1 cellular context compared by ENCODE assay signal in genomic region chr3:16264708-16265454, GRCh38.
TF ChIP-seq lines count a peak whose summit lies in the region.

Gene DPH3, minus strand, starts transcription at chr3:16264943. Its CDS starts 67 bp downstream, at chr3:16264876.
Gene OXNAD1, plus strand, starts transcription at chr3:16265212. Its CDS starts 5,741 bp downstream, at chr3:16270953.

TF ChIP-seq in HepG2, 621 proteins besides CTCF, POLR2A, EP300 and RAD21 (continued from another document and continues in another):
- TF ChIP-seq, protein P1, sequence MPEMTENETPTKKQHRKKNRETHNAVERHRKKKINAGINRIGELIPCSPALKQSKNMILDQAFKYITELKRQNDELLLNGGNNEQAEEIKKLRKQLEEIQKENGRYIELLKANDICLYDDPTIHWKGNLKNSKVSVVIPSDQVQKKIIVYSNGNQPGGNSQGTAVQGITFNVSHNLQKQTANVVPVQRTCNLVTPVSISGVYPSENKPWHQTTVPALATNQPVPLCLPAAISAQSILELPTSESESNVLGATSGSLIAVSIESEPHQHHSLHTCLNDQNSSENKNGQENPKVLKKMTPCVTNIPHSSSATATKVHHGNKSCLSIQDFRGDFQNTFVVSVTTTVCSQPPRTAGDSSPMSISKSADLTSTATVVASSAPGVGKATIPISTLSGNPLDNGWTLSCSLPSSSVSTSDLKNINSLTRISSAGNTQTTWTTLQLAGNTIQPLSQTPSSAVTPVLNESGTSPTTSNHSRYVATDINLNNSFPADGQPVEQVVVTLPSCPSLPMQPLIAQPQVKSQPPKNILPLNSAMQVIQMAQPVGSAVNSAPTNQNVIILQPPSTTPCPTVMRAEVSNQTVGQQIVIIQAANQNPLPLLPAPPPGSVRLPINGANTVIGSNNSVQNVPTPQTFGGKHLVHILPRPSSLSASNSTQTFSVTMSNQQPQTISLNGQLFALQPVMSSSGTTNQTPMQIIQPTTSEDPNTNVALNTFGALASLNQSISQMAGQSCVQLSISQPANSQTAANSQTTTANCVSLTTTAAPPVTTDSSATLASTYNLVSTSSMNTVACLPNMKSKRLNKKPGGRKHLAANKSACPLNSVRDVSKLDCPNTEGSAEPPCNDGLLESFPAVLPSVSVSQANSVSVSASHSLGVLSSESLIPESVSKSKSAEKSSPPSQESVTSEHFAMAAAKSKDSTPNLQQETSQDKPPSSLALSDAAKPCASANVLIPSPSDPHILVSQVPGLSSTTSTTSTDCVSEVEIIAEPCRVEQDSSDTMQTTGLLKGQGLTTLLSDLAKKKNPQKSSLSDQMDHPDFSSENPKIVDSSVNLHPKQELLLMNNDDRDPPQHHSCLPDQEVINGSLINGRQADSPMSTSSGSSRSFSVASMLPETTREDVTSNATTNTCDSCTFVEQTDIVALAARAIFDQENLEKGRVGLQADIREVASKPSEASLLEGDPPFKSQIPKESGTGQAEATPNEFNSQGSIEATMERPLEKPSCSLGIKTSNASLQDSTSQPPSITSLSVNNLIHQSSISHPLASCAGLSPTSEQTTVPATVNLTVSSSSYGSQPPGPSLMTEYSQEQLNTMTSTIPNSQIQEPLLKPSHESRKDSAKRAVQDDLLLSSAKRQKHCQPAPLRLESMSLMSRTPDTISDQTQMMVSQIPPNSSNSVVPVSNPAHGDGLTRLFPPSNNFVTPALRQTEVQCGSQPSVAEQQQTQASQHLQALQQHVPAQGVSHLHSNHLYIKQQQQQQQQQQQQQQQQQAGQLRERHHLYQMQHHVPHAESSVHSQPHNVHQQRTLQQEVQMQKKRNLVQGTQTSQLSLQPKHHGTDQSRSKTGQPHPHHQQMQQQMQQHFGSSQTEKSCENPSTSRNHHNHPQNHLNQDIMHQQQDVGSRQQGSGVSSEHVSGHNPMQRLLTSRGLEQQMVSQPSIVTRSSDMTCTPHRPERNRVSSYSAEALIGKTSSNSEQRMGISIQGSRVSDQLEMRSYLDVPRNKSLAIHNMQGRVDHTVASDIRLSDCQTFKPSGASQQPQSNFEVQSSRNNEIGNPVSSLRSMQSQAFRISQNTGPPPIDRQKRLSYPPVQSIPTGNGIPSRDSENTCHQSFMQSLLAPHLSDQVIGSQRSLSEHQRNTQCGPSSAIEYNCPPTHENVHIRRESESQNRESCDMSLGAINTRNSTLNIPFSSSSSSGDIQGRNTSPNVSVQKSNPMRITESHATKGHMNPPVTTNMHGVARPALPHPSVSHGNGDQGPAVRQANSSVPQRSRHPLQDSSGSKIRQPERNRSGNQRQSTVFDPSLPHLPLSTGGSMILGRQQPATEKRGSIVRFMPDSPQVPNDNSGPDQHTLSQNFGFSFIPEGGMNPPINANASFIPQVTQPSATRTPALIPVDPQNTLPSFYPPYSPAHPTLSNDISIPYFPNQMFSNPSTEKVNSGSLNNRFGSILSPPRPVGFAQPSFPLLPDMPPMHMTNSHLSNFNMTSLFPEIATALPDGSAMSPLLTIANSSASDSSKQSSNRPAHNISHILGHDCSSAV (CRISPR knock-in tag; IDR thresholded peaks at IDR 0.05; ENCODE audit: borderline replicate concordance) = no peak
- TF ChIP-seq ZNF331 (CRISPR knock-in tag; IDR thresholded peaks at IDR 0.05) (peak; percentile 17), MAFK (conservative IDR thresholded peaks at IDR 0.05 in 1 of 2, IDR thresholded peaks at IDR 0.05 in 1 of 2; ENCODE audit: low read length in 2 of 2) (peak in 1 of 2 experiments; percentile 13; a peak in 1 of 4 replicates), ZNF318 (CRISPR knock-in tag; IDR thresholded peaks at IDR 0.05) (no peak; the same call in 1 of the 2 replicates), PAWR (CRISPR knock-in tag; IDR thresholded peaks at IDR 0.05; ENCODE audit: borderline replicate concordance) (no peak), RNF219 (CRISPR knock-in tag; IDR thresholded peaks at IDR 0.05) (no peak), TGIF2 (CRISPR knock-in tag; IDR thresholded peaks at IDR 0.05) (peak; percentile 50; the same call in 1 of the 2 replicates), ZFP90 (CRISPR knock-in tag; IDR thresholded peaks at IDR 0.05; ENCODE audit: borderline replicate concordance) (peak; percentile 17; the same call in 1 of the 2 replicates), ZNF367 (CRISPR knock-in tag; IDR thresholded peaks at IDR 0.05; ENCODE audit: borderline replicate concordance) (no peak), NONO (IDR thresholded peaks at IDR 0.05) (no peak), NONO (CRISPR knock-in tag; conservative IDR thresholded peaks at IDR 0.05) (peak; percentile 83), ESRRA (CRISPR knock-in tag; IDR thresholded peaks at IDR 0.05; ENCODE audit: low read depth) (peak; percentile 70; the same call in 1 of the 2 replicates), HDAC1 (CRISPR knock-in tag; IDR thresholded peaks at IDR 0.05) (peak; percentile 99), ZNF557 (CRISPR knock-in tag; IDR thresholded peaks at IDR 0.05) (no peak), ZNF335 (CRISPR knock-in tag; IDR thresholded peaks at IDR 0.05) (no peak; the same call in 1 of the 2 replicates), TRIM24 (CRISPR knock-in tag; IDR thresholded peaks at IDR 0.05) (no peak), TAF15 (IDR thresholded peaks at IDR 0.05; ENCODE audit: low read depth, low read length, poor library complexity, severe bottlenecking) (no peak), ZBTB3 (CRISPR knock-in tag; IDR thresholded peaks at IDR 0.05; ENCODE audit: borderline replicate concordance, low read depth) (no peak), KDM5A (IDR thresholded peaks at IDR 0.05; ENCODE audit: borderline replicate concordance, low read length) (peak; percentile 99), ZNF414 (CRISPR knock-in tag; IDR thresholded peaks at IDR 0.05) (peak; percentile 68; the same call in 1 of the 2 replicates), GATAD2A (CRISPR knock-in tag; IDR thresholded peaks at IDR 0.05) (no peak), RFX1 (IDR thresholded peaks at IDR 0.05) (peak; percentile 87), ZNF768 (CRISPR knock-in tag; IDR thresholded peaks at IDR 0.05) (no peak), ZNF678 (CRISPR knock-in tag; IDR thresholded peaks at IDR 0.05) (no peak), PTBP1 (IDR thresholded peaks at IDR 0.05; ENCODE audit: low read depth, low read length, poor library complexity, severe bottlenecking) (no peak), ZNF878 (CRISPR knock-in tag; IDR thresholded peaks at IDR 0.05) (no peak)
- TF ChIP-seq, protein P2, sequence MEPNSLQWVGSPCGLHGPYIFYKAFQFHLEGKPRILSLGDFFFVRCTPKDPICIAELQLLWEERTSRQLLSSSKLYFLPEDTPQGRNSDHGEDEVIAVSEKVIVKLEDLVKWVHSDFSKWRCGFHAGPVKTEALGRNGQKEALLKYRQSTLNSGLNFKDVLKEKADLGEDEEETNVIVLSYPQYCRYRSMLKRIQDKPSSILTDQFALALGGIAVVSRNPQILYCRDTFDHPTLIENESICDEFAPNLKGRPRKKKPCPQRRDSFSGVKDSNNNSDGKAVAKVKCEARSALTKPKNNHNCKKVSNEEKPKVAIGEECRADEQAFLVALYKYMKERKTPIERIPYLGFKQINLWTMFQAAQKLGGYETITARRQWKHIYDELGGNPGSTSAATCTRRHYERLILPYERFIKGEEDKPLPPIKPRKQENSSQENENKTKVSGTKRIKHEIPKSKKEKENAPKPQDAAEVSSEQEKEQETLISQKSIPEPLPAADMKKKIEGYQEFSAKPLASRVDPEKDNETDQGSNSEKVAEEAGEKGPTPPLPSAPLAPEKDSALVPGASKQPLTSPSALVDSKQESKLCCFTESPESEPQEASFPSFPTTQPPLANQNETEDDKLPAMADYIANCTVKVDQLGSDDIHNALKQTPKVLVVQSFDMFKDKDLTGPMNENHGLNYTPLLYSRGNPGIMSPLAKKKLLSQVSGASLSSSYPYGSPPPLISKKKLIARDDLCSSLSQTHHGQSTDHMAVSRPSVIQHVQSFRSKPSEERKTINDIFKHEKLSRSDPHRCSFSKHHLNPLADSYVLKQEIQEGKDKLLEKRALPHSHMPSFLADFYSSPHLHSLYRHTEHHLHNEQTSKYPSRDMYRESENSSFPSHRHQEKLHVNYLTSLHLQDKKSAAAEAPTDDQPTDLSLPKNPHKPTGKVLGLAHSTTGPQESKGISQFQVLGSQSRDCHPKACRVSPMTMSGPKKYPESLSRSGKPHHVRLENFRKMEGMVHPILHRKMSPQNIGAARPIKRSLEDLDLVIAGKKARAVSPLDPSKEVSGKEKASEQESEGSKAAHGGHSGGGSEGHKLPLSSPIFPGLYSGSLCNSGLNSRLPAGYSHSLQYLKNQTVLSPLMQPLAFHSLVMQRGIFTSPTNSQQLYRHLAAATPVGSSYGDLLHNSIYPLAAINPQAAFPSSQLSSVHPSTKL (CRISPR knock-in tag; IDR thresholded peaks at IDR 0.05) = peak; percentile 30; the same call in 1 of the 2 replicates
- TF ChIP-seq, protein P3, sequence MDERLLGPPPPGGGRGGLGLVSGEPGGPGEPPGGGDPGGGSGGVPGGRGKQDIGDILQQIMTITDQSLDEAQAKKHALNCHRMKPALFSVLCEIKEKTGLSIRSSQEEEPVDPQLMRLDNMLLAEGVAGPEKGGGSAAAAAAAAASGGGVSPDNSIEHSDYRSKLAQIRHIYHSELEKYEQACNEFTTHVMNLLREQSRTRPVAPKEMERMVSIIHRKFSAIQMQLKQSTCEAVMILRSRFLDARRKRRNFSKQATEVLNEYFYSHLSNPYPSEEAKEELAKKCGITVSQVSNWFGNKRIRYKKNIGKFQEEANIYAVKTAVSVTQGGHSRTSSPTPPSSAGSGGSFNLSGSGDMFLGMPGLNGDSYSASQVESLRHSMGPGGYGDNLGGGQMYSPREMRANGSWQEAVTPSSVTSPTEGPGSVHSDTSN (CRISPR knock-in tag; IDR thresholded peaks at IDR 0.05) = no peak
